Comparison of ENCODE assay signal across 8 cellular contexts in the genomic region with DNA sequence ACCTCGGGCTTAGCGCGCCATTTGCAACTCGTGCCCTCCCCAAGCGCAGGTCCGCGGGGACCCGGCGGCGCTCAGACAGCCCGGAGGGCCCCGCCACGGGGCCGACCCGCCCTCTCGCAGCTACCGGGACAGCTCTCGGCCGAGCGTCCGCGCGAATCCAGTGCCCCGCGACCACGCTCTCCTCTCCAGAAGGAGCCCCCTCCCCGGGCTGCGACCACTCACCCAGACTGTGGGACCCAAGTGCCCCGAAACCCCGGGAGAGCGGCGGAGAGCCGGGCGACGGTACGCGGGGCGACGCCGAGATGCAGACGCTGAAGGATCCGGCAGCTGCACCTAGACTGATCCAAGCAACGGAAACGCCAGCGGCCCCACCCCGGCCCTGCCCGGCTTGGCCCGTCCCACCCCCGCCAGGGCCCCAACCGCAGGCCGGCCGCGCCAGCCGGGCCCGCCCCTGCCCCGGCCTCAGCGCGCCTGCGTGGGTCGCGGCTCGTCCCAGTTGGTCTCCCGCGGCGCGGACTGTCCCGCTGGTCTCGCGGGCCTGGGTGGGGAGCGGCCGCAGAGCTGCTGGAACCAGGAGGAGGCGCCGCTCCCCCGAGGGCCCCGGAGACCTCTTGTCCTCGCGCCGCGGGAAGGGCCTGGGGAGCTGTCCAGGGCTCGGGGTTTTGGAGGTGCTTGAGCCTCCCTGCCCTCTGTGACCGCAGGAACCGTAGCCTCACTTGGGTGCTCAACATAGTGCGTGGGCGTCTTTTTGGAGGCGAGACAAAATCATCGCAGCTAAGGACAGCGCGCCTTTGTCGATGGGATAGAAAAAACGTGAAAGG. TPM values are rescaled to one million over a fixed set of nuclear protein-coding genes. Genes with fewer than 3 reads are reported as not detected.
DNase-seq lines count a peak whose midpoint lies in the region; ATAC-seq and TF ChIP-seq lines count a peak whose summit lies in the region.

A gene (minus strand): TSS at position 340 of the 821 bp plus-strand sequence. CDS start 391 bp downstream, outside the sequence.

- H3K27ac ChIP-seq in GM23338 (ENCODE audit: low read depth) = no peak within 1 kb of the TSS; the same call in 1 of the 2 replicates
- H3K27ac ChIP-seq in adipose tissue (ENCODE audit: low read depth, low read length) = peak within 1 kb of the TSS; percentile 91
- peak within 1 kb of the TSS; percentile 97 for H3K27ac ChIP-seq in upper lobe of right lung

- H4K20me1 ChIP-seq in GM23338 (replicated peaks; ENCODE audit: insufficient read depth) = no peaks in the 10 kb centered on the region

- peak within 1 kb of the TSS; percentile 95 for H3K27ac Mint-ChIP-seq in GM23338

- peaks cover 10% of the 10 kb centered on the region for H3K27me3 Mint-ChIP-seq in GM23338 (ENCODE audit: insufficient read depth, low read depth, poor library complexity)

- DNase-seq in GM04504 (ENCODE audit: low read depth) (peak; percentile 88), GM23338 (ENCODE audit: low spot score) (peak; percentile 83), SW 1271 (lab: John Stamatoyannopoulos, UW) (peak; percentile 20 to 57), cardiac septum (ENCODE audit: low spot score) (peak; percentile 92), posterior cingulate gyrus (peak; percentile 64 to 97 (median 78)), upper lobe of right lung (peak; percentile 96)

- H3F3A ChIP-seq in GM23338 (replicated peaks; ENCODE audit: low read depth) = 0 out of 2 replicates have a peak, but pooled peaks cover 6% of the 10 kb centered on the region

- peaks cover 23% of the 10 kb centered on the region for H3K4me1 ChIP-seq in GM23338 (ENCODE audit: insufficient read depth)
- H3K4me1 ChIP-seq in upper lobe of right lung = peaks cover 41% of the 10 kb centered on the region

- peaks cover 13% of the 10 kb centered on the region; the same call in 2 of the 3 replicates for H3K36me3 Mint-ChIP-seq in GM23338 (ENCODE audit: low read depth)

- H3K27me3 ChIP-seq in GM23338 (ENCODE audit: insufficient read depth) (peaks cover 12% of the 10 kb centered on the region; the same call in 1 of the 2 replicates), upper lobe of right lung (no peaks in the 10 kb centered on the region)

- WGBS in adipose tissue, 3 donors = 0 to 1% (median 0%) methylated on average over 61 to 90 of the region's 90 CpGs

- no peaks in the 10 kb centered on the region for H3K9me3 Mint-ChIP-seq in GM23338

- H3K9me2 ChIP-seq in GM23338 (ENCODE audit: insufficient read depth) = no peaks in the 10 kb centered on the region

- peak within 1 kb of the TSS; percentile 94 for H2AFZ ChIP-seq in GM23338

- peaks cover 37% of the 10 kb centered on the region for H3K79me2 ChIP-seq in GM23338 (replicated peaks; ENCODE audit: insufficient read depth)

- ATAC-seq in GM23338 (peak; percentile 94), upper lobe of right lung (peak; percentile 99)

- TF ChIP-seq CTCF in GM23338 (conservative IDR thresholded peaks at IDR 0.05; ENCODE audit: low read depth in 2 of 2) (peak in 1 of 2 experiments; percentile 44; a peak in 2 of 4 replicates), LNCAP (IDR thresholded peaks at IDR 0.05) (peak; percentile 28; the same call in 1 of the 2 replicates), upper lobe of right lung (IDR thresholded peaks at IDR 0.05) (peak; percentile 14)

- H3K36me3 ChIP-seq in GM23338 (ENCODE audit: insufficient read depth) (no peaks in the 10 kb centered on the region), upper lobe of right lung (peaks cover 10% of the 10 kb centered on the region)

- no peaks in the 10 kb centered on the region for H3K9me3 ChIP-seq in upper lobe of right lung

- H3K4me3 Mint-ChIP-seq in GM23338 = peak within 1 kb of the TSS; percentile 99

- peaks cover 34% of the 10 kb centered on the region for H3K4me1 Mint-ChIP-seq in GM23338

- H3K4me3 ChIP-seq in GM23338 (peak within 1 kb of the TSS; percentile 86), upper lobe of right lung (peak within 1 kb of the TSS; percentile 80)

- intact Hi-C loops in cardiac septum (cut with DNase I) = loop anchor here (1.0 to 5.0 kb wide), 3 partner anchors 14 to 125 kb away; a partner anchor contains a TSS
- intact Hi-C loops in posterior cingulate gyrus (cut with DNase I) = loop anchor here (2.0 kb wide), 1 partner anchor 30 kb away; no protein-coding TSS in a partner anchor
- intact Hi-C loops in upper lobe of right lung (cut with DNase I) = no loop called here

- peak within 1 kb of the TSS; percentile 94 for H3K4me2 ChIP-seq in GM23338

TF ChIP-seq in GM23338, 12 proteins besides CTCF, POLR2A, EP300 and RAD21 (continues in another document):
- TF ChIP-seq ZNF331 (CRISPR knock-in tag; IDR thresholded peaks at IDR 0.05; ENCODE audit: low read depth) (no peak), CREB1 (CRISPR knock-in tag; IDR thresholded peaks at IDR 0.05; ENCODE audit: low read depth) (0 out of 2 replicates have a peak, but pooled peaks have one; percentile 15), STAT1 (IDR thresholded peaks at IDR 0.05; ENCODE audit: unreplicated experiment) (no peak), JUNB (IDR thresholded peaks at IDR 0.05; ENCODE audit: unreplicated experiment) (no peak), POLR2AphosphoS5 (IDR thresholded peaks at IDR 0.05; ENCODE audit: low read depth) (peak; percentile 78; the same call in 1 of the 2 replicates), EZH2 (IDR thresholded peaks at IDR 0.05; ENCODE audit: low read depth, unreplicated experiment) (no peak), NANOG (IDR thresholded peaks at IDR 0.05; ENCODE audit: borderline replicate concordance) (no peak)
- TF ChIP-seq, protein P1, sequence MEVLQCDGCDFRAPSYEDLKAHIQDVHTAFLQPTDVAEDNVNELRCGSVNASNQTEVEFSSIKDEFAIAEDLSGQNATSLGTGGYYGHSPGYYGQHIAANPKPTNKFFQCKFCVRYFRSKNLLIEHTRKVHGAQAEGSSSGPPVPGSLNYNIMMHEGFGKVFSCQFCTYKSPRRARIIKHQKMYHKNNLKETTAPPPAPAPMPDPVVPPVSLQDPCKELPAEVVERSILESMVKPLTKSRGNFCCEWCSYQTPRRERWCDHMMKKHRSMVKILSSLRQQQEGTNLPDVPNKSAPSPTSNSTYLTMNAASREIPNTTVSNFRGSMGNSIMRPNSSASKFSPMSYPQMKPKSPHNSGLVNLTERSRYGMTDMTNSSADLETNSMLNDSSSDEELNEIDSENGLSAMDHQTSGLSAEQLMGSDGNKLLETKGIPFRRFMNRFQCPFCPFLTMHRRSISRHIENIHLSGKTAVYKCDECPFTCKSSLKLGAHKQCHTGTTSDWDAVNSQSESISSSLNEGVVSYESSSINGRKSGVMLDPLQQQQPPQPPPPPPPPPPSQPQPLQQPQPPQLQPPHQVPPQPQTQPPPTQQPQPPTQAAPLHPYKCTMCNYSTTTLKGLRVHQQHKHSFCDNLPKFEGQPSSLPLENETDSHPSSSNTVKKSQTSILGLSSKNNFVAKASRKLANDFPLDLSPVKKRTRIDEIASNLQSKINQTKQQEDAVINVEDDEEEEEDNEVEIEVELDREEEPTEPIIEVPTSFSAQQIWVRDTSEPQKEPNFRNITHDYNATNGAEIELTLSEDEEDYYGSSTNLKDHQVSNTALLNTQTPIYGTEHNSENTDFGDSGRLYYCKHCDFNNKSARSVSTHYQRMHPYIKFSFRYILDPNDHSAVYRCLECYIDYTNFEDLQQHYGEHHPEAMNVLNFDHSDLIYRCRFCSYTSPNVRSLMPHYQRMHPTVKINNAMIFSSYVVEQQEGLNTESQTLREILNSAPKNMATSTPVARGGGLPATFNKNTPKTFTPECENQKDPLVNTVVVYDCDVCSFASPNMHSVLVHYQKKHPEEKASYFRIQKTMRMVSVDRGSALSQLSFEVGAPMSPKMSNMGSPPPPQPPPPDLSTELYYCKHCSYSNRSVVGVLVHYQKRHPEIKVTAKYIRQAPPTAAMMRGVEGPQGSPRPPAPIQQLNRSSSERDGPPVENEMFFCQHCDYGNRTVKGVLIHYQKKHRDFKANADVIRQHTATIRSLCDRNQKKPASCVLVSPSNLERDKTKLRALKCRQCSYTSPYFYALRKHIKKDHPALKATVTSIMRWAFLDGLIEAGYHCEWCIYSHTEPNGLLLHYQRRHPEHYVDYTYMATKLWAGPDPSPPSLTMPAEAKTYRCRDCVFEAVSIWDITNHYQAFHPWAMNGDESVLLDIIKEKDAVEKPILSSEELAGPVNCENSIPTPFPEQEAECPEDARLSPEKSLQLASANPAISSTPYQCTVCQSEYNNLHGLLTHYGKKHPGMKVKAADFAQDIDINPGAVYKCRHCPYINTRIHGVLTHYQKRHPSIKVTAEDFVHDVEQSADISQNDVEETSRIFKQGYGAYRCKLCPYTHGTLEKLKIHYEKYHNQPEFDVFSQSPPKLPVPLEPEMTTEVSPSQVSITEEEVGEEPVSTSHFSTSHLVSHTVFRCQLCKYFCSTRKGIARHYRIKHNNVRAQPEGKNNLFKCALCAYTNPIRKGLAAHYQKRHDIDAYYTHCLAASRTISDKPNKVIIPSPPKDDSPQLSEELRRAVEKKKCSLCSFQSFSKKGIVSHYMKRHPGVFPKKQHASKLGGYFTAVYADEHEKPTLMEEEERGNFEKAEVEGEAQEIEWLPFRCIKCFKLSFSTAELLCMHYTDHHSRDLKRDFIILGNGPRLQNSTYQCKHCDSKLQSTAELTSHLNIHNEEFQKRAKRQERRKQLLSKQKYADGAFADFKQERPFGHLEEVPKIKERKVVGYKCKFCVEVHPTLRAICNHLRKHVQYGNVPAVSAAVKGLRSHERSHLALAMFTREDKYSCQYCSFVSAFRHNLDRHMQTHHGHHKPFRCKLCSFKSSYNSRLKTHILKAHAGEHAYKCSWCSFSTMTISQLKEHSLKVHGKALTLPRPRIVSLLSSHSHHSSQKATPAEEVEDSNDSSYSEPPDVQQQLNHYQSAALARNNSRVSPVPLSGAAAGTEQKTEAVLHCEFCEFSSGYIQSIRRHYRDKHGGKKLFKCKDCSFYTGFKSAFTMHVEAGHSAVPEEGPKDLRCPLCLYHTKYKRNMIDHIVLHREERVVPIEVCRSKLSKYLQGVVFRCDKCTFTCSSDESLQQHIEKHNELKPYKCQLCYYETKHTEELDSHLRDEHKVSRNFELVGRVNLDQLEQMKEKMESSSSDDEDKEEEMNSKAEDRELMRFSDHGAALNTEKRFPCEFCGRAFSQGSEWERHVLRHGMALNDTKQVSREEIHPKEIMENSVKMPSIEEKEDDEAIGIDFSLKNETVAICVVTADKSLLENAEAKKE (CRISPR knock-in tag; IDR thresholded peaks at IDR 0.05) = no peak

RNA-seq across cellular contexts. Expression of the gene that starts here (rescaled TPM):
- total RNA-seq in GM23338 (2014; rRNA removed; shearing (Covaris generic)) = 120 and 129 TPM in 2 replicates
- polyA plus RNA-seq in GM23338 (2016; fragmentation: Nextera tagmentation; extraction: Ambion mirVana) (163 and 181 TPM in 2 replicates), adipose tissue (100 to 1,000 TPM; 130 to 685 (median 535) TPM)
- total RNA-seq in cardiac septum (152 TPM), upper lobe of right lung (382 TPM)

Comparison
In these comparisons a context has a peak if more than half of its experiments do, and no peak if none do; other contexts are left out.
1. DNase-seq: peak in every context shown above with its lines; median percentile 96 in upper lobe of right lung; 92 in cardiac septum; 88 in GM04504; 83 in GM23338; 78 in posterior cingulate gyrus; 38 in SW 1271.